In genomic region chr13:38950987-38951386, GRCh38 we compare ENCODE assay signal across 23 cellular contexts. TPM values are rescaled to one million over a fixed set of nuclear protein-coding genes. Genes with fewer than 3 reads are reported as not detected.
DNase-seq lines count a peak whose midpoint lies in the region; ATAC-seq lines count a peak whose summit lies in the region.
"Had no signal": no experiment of that assay in that cellular context is flagged by ENCODE, and none has a peak within 500 bp of the region (broad histone marks: within the 10 kb centered on the region; RNA-seq: fewer than 3 reads in every experiment).

No MANE protein-coding gene starts in this region.

- no peaks in the 10 kb centered on the region for H3K36me3 Mint-ChIP-seq in activated T-cell treated with anti-CD3 and anti-CD28 coated beads, Interleukin-2, amount 50 U/mL, for 72 hours (ENCODE audit: insufficient read depth in 2 of 2)
- H3K36me3 Mint-ChIP-seq in activated naive CD8-positive, alpha-beta T cell treated with anti-CD3 and anti-CD28 coated beads, Interleukin-2, amount 50 U/mL, for 24 hours (ENCODE audit: low read depth): no peaks in the 10 kb centered on the region
- H3K36me3 Mint-ChIP-seq: CD14-positive monocyte; CD8-positive, alpha-beta memory T cell had no signal

- H3K27me3 Mint-ChIP-seq in activated T-cell treated with anti-CD3 and anti-CD28 coated beads, Interleukin-2, amount 50 U/mL, for 72 hours (ENCODE audit: low read depth): peaks cover 31% of the 10 kb centered on the region
- peaks cover 4% of the 10 kb centered on the region for H3K27me3 Mint-ChIP-seq in activated naive CD8-positive, alpha-beta T cell treated with anti-CD3 and anti-CD28 coated beads, Interleukin-2, amount 50 U/mL, for 24 hours

- H3K27ac Mint-ChIP-seq in activated T-cell treated with anti-CD3 and anti-CD28 coated beads, Interleukin-2, amount 50 U/mL, for 72 hours: no peak overlapping the region
- H3K27ac Mint-ChIP-seq in activated naive CD8-positive, alpha-beta T cell treated with anti-CD3 and anti-CD28 coated beads, Interleukin-2, amount 50 U/mL, for 24 hours: peak overlapping the region; percentile 75
- H3K27ac Mint-ChIP-seq: CD14-positive monocyte; CD8-positive, alpha-beta memory T cell had no signal

- DNase-seq in DMS 273 (lab: John Stamatoyannopoulos, UW; ENCODE audit: unreplicated experiment) (peak; percentile 26), DMS 273 treated with DMSO at 0.1 percent for 48 hours (lab: John Stamatoyannopoulos, UW) (no peak), activated T-cell treated with anti-CD3 and anti-CD28 coated beads for 4 hours (no peak), RPMI8226 (no peak), ACHN (no peak)
- no peak for DNase-seq in activated T-cell treated with anti-CD3 and anti-CD28 coated beads, Interleukin-2, amount 50 U/mL, for 72 hours
- no peak for DNase-seq in activated naive CD8-positive, alpha-beta T cell treated with anti-CD3 and anti-CD28 coated beads, Interleukin-2, amount 50 U/mL, for 24 hours
- DNase-seq in stimulated activated naive CD8-positive, alpha-beta T cell treated with anti-CD3 and anti-CD28 coated beads, Interleukin-15, Interleukin-2, amounts not matched to agents 100 U/mL and 50 U/mL, for 24 hours: no peak
- DNase-seq: BE2C; CD8-positive, alpha-beta memory T cell; HCEC 1CT; IMR-90; KG1; MM.1S; NCI-H2029; NCI-H446; NCI-H524 treated with DMSO at 0.1 percent for 48 hours; NCI-H82; SK-N-SH had no signal

- in situ Hi-C loops in ACHN (cut with HindIII; ENCODE audit: low pct_ligation_motif_present, low pct_unique_long_range_greater_than_20kb, low sequenced_read_pairs): no loop called here

- peak; percentile 64 to 72 for ATAC-seq in activated T-cell treated with anti-CD3 and anti-CD28 coated beads, Interleukin-2, amount 50 U/mL, for 72 hours (replicated peaks in 1 of 2)
- ATAC-seq in activated naive CD8-positive, alpha-beta T cell treated with anti-CD3 and anti-CD28 coated beads, Interleukin-2, amount 50 U/mL, for 24 hours: peak; percentile 79
- ATAC-seq in stimulated activated naive CD8-positive, alpha-beta T cell treated with anti-CD3 and anti-CD28 coated beads, Interleukin-15, Interleukin-2, amounts not matched to agents 100 U/mL and 50 U/mL, for 24 hours: peak; percentile 71
- ATAC-seq: Panc1 had no signal

- H3K9me3 Mint-ChIP-seq in activated T-cell treated with anti-CD3 and anti-CD28 coated beads, Interleukin-2, amount 50 U/mL, for 72 hours: peaks cover 0 to 1% of the 10 kb centered on the region in 2 donors
- no peaks in the 10 kb centered on the region for H3K9me3 Mint-ChIP-seq in activated naive CD8-positive, alpha-beta T cell treated with anti-CD3 and anti-CD28 coated beads, Interleukin-2, amount 50 U/mL, for 24 hours
- H3K9me3 Mint-ChIP-seq: CD8-positive, alpha-beta memory T cell had no signal

- H3K4me1 Mint-ChIP-seq in activated T-cell treated with anti-CD3 and anti-CD28 coated beads, Interleukin-2, amount 50 U/mL, for 72 hours (ENCODE audit: low read depth): peaks cover 17% of the 10 kb centered on the region
- peaks cover 3% of the 10 kb centered on the region for H3K4me1 Mint-ChIP-seq in activated naive CD8-positive, alpha-beta T cell treated with anti-CD3 and anti-CD28 coated beads, Interleukin-2, amount 50 U/mL, for 24 hours
- H3K4me1 Mint-ChIP-seq: CD8-positive, alpha-beta memory T cell had no signal

- no peak overlapping the region for H3K4me3 Mint-ChIP-seq in activated T-cell treated with anti-CD3 and anti-CD28 coated beads, Interleukin-2, amount 50 U/mL, for 72 hours
- H3K4me3 Mint-ChIP-seq in activated naive CD8-positive, alpha-beta T cell treated with anti-CD3 and anti-CD28 coated beads, Interleukin-2, amount 50 U/mL, for 24 hours: no peak overlapping the region
- H3K4me3 Mint-ChIP-seq: CD14-positive monocyte; CD8-positive, alpha-beta memory T cell had no signal

RNA-seq across cellular contexts. Expression of gene STOML3, which starts 39.6 kb away (rescaled TPM):
- not detected for total RNA-seq in activated T-cell treated with anti-CD3 and anti-CD28 coated beads, Interleukin-2, amount 50 U/mL, for 72 hours
- total RNA-seq: CD8-positive, alpha-beta memory T cell; H1; IMR-90; OCI-LY7 had no signal
